Comparison of ENCODE assay signal across 1 cellular context in the genomic region with DNA sequence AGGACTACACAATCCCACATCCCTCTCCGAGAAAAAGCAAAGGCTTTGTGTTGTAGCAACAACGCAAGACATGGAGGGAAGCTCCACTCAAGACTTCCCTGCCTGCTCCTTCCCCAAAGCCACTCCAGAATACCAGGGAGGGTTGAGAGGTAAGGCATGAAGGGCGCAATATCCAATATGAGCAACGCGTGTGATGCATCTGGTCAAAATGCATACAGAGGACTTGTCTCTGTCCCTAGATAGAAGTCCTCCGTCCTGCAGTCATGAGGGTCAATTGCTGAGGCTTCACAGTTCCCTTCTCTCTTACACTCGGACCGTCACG.
TF ChIP-seq lines count a peak whose summit lies in the region.

No MANE protein-coding gene starts in this region.

TF ChIP-seq in GM23338, 12 proteins besides CTCF, POLR2A, EP300 and RAD21 (continued from another document):
- TF ChIP-seq, protein P1, sequence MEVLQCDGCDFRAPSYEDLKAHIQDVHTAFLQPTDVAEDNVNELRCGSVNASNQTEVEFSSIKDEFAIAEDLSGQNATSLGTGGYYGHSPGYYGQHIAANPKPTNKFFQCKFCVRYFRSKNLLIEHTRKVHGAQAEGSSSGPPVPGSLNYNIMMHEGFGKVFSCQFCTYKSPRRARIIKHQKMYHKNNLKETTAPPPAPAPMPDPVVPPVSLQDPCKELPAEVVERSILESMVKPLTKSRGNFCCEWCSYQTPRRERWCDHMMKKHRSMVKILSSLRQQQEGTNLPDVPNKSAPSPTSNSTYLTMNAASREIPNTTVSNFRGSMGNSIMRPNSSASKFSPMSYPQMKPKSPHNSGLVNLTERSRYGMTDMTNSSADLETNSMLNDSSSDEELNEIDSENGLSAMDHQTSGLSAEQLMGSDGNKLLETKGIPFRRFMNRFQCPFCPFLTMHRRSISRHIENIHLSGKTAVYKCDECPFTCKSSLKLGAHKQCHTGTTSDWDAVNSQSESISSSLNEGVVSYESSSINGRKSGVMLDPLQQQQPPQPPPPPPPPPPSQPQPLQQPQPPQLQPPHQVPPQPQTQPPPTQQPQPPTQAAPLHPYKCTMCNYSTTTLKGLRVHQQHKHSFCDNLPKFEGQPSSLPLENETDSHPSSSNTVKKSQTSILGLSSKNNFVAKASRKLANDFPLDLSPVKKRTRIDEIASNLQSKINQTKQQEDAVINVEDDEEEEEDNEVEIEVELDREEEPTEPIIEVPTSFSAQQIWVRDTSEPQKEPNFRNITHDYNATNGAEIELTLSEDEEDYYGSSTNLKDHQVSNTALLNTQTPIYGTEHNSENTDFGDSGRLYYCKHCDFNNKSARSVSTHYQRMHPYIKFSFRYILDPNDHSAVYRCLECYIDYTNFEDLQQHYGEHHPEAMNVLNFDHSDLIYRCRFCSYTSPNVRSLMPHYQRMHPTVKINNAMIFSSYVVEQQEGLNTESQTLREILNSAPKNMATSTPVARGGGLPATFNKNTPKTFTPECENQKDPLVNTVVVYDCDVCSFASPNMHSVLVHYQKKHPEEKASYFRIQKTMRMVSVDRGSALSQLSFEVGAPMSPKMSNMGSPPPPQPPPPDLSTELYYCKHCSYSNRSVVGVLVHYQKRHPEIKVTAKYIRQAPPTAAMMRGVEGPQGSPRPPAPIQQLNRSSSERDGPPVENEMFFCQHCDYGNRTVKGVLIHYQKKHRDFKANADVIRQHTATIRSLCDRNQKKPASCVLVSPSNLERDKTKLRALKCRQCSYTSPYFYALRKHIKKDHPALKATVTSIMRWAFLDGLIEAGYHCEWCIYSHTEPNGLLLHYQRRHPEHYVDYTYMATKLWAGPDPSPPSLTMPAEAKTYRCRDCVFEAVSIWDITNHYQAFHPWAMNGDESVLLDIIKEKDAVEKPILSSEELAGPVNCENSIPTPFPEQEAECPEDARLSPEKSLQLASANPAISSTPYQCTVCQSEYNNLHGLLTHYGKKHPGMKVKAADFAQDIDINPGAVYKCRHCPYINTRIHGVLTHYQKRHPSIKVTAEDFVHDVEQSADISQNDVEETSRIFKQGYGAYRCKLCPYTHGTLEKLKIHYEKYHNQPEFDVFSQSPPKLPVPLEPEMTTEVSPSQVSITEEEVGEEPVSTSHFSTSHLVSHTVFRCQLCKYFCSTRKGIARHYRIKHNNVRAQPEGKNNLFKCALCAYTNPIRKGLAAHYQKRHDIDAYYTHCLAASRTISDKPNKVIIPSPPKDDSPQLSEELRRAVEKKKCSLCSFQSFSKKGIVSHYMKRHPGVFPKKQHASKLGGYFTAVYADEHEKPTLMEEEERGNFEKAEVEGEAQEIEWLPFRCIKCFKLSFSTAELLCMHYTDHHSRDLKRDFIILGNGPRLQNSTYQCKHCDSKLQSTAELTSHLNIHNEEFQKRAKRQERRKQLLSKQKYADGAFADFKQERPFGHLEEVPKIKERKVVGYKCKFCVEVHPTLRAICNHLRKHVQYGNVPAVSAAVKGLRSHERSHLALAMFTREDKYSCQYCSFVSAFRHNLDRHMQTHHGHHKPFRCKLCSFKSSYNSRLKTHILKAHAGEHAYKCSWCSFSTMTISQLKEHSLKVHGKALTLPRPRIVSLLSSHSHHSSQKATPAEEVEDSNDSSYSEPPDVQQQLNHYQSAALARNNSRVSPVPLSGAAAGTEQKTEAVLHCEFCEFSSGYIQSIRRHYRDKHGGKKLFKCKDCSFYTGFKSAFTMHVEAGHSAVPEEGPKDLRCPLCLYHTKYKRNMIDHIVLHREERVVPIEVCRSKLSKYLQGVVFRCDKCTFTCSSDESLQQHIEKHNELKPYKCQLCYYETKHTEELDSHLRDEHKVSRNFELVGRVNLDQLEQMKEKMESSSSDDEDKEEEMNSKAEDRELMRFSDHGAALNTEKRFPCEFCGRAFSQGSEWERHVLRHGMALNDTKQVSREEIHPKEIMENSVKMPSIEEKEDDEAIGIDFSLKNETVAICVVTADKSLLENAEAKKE (CRISPR knock-in tag; IDR thresholded peaks at IDR 0.05), result no peak
- TF ChIP-seq POLR2AphosphoS5 (IDR thresholded peaks at IDR 0.05; ENCODE audit: low read depth) (no peak), STAT1 (IDR thresholded peaks at IDR 0.05; ENCODE audit: unreplicated experiment) (no peak)
- TF ChIP-seq, protein P2, sequence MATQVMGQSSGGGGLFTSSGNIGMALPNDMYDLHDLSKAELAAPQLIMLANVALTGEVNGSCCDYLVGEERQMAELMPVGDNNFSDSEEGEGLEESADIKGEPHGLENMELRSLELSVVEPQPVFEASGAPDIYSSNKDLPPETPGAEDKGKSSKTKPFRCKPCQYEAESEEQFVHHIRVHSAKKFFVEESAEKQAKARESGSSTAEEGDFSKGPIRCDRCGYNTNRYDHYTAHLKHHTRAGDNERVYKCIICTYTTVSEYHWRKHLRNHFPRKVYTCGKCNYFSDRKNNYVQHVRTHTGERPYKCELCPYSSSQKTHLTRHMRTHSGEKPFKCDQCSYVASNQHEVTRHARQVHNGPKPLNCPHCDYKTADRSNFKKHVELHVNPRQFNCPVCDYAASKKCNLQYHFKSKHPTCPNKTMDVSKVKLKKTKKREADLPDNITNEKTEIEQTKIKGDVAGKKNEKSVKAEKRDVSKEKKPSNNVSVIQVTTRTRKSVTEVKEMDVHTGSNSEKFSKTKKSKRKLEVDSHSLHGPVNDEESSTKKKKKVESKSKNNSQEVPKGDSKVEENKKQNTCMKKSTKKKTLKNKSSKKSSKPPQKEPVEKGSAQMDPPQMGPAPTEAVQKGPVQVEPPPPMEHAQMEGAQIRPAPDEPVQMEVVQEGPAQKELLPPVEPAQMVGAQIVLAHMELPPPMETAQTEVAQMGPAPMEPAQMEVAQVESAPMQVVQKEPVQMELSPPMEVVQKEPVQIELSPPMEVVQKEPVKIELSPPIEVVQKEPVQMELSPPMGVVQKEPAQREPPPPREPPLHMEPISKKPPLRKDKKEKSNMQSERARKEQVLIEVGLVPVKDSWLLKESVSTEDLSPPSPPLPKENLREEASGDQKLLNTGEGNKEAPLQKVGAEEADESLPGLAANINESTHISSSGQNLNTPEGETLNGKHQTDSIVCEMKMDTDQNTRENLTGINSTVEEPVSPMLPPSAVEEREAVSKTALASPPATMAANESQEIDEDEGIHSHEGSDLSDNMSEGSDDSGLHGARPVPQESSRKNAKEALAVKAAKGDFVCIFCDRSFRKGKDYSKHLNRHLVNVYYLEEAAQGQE (IDR thresholded peaks at IDR 0.05; ENCODE audit: unreplicated experiment), result no peak
